In genomic region chrX:53422915-53423268, GRCh38 we compare ENCODE assay signal across 8 cellular contexts. TPM values are rescaled to one million over a fixed set of nuclear protein-coding genes. Genes with fewer than 3 reads are reported as not detected.
DNase-seq lines count a peak whose midpoint lies in the region; ATAC-seq, FAIRE-seq and TF ChIP-seq lines count a peak whose summit lies in the region.

No MANE protein-coding gene starts in this region.

- no peak overlapping the region for H4K8ac ChIP-seq in trophoblast cell (ENCODE audit: low read depth, low read length)

- ATAC-seq in RWPE2 (ENCODE audit: low read depth), result peak; percentile 40
- no peak for ATAC-seq in HG02571 (IDR thresholded peaks at IDR 0.05; ENCODE audit: unreplicated experiment)
- ATAC-seq in GM21423 (IDR thresholded peaks at IDR 0.05; ENCODE audit: unreplicated experiment), result no peak
- ATAC-seq in HG03159 (IDR thresholded peaks at IDR 0.05; ENCODE audit: unreplicated experiment), result no peak

- no peaks in the 10 kb centered on the region for H3K9me3 ChIP-seq in RWPE2 (ENCODE audit: severe bottlenecking)
- no peaks in the 10 kb centered on the region for H3K9me3 ChIP-seq in esophagus squamous epithelium
- no peaks in the 10 kb centered on the region for H3K9me3 ChIP-seq in trophoblast cell (ENCODE audit: insufficient read depth, low read depth, low read length)
- H3K9me3 ChIP-seq in small intestine (ENCODE audit: control insufficient read depth, low read depth), result no peaks in the 10 kb centered on the region

- no peak overlapping the region for H2AK5ac ChIP-seq in trophoblast cell (ENCODE audit: low read length)

- intact Hi-C loops in esophagus squamous epithelium (cut with DNase I), result no loop called here

- no peak overlapping the region for H3K9ac ChIP-seq in trophoblast cell (ENCODE audit: low read length)

- H3K18ac ChIP-seq in trophoblast cell (ENCODE audit: low read length), result no peak overlapping the region

- no peak for DNase-seq in GM06990 (ENCODE audit: extremely low read depth, insufficient read length)
- no peak for DNase-seq in RWPE2 (ENCODE audit: low spot score)
- no peak for DNase-seq in esophagus squamous epithelium (lab: John Stamatoyannopoulos, UW)
- no peak for DNase-seq in trophoblast cell
- DNase-seq in small intestine, result no peak

- no peak for TF ChIP-seq POLR2A in esophagus squamous epithelium (IDR thresholded peaks at IDR 0.05)

- H3K14ac ChIP-seq in trophoblast cell (ENCODE audit: low read length), result no peak overlapping the region

- H3K27ac ChIP-seq in RWPE2 (ENCODE audit: poor library complexity, severe bottlenecking) (peak overlapping the region; percentile 83), esophagus squamous epithelium (peak overlapping the region; percentile 58 to 97 (median 95)), trophoblast cell (ENCODE audit: low read depth, low read length) (no peak overlapping the region), small intestine (ENCODE audit: low read depth in 1 of 2, low read length in 1 of 2) (peak overlapping the region in 1 of 2 donors; percentile 72)

- H3K4ac ChIP-seq in trophoblast cell (ENCODE audit: low read depth, low read length), result no peak overlapping the region

- H3K4me1 ChIP-seq in RWPE2 (ENCODE audit: insufficient read depth, poor library complexity, severe bottlenecking) (no peaks in the 10 kb centered on the region), esophagus squamous epithelium (peaks cover 11 to 28% (median 15%) of the 10 kb centered on the region in 3 donors), trophoblast cell (ENCODE audit: control insufficient read depth in 1 of 2, insufficient read depth in 2 of 2, low read length in 2 of 2) (peaks cover 0 to 3% of the 10 kb centered on the region in 2 experiments), small intestine (ENCODE audit: control insufficient read depth in 2 of 2, insufficient read depth in 1 of 2, low read depth in 1 of 2, low read length in 1 of 2) (peaks cover 0 to 7% of the 10 kb centered on the region in 2 donors)

- H2BK120ac ChIP-seq in trophoblast cell (ENCODE audit: insufficient read depth, low read length, poor library complexity), result no peak overlapping the region

- no peaks in the 10 kb centered on the region for H3K27me3 ChIP-seq in GM06990 (replicated peaks; ENCODE audit: control insufficient read depth, insufficient read depth, low read length)
- H3K27me3 ChIP-seq in RWPE2 (ENCODE audit: insufficient read depth, poor library complexity, severe bottlenecking), result no peaks in the 10 kb centered on the region
- no peaks in the 10 kb centered on the region for H3K27me3 ChIP-seq in esophagus squamous epithelium
- H3K27me3 ChIP-seq in trophoblast cell (ENCODE audit: insufficient read depth, low read length), result no peaks in the 10 kb centered on the region
- no peaks in the 10 kb centered on the region for H3K27me3 ChIP-seq in small intestine (ENCODE audit: control insufficient read depth in 2 of 2, insufficient read depth in 2 of 2, low read length in 2 of 2)

- H2BK5ac ChIP-seq in trophoblast cell (ENCODE audit: low read depth, low read length, poor library complexity), result no peak overlapping the region

- H4K12ac ChIP-seq in trophoblast cell (ENCODE audit: low read depth, low read length), result peak overlapping the region; percentile 7

- H4K91ac ChIP-seq in trophoblast cell (ENCODE audit: low read depth, low read length), result no peak overlapping the region

- TF ChIP-seq CTCF in GM06990 (IDR thresholded peaks at IDR 0.05; ENCODE audit: insufficient read depth, low read length, poor library complexity, severe bottlenecking) (no peak), RWPE2 (IDR thresholded peaks at IDR 0.05; ENCODE audit: poor library complexity, severe bottlenecking) (no peak), esophagus squamous epithelium (IDR thresholded peaks at IDR 0.05) (no peak)

- no peak for FAIRE-seq in small intestine (lab: Jason Lieb, UNC)

- H3K4me2 ChIP-seq in trophoblast cell (ENCODE audit: low read length), result peak overlapping the region; percentile 74

- H2AFZ ChIP-seq in trophoblast cell (ENCODE audit: insufficient read depth, low read length, poor library complexity), result peak overlapping the region; percentile 45

- H3K79me1 ChIP-seq in trophoblast cell (ENCODE audit: low read length), result peaks cover 9% of the 10 kb centered on the region

- WGBS in esophagus squamous epithelium, 2 donors, result 5% methylated on average over 4 to 13 of the region's 14 CpGs
- WGBS in trophoblast cell (ENCODE audit: extremely low coverage, insufficient coverage, insufficient read length), result no CpG with 5 or more reads among the region's 14 CpGs
- WGBS in small intestine, 3 donors, result 3 to 18% (median 4%) methylated on average over 11 to 14 of the region's 14 CpGs

- H3K79me2 ChIP-seq in trophoblast cell (ENCODE audit: control insufficient read depth, insufficient read depth, low read length, poor library complexity), result peaks cover 18% of the 10 kb centered on the region

- no peak overlapping the region for H3K23ac ChIP-seq in trophoblast cell (ENCODE audit: low read length)

- H3K4me3 ChIP-seq in GM06990 (replicated peaks; ENCODE audit: low read depth, low read length) (peak overlapping the region; percentile 90), RWPE2 (ENCODE audit: severe bottlenecking) (peak overlapping the region; percentile 50), esophagus squamous epithelium (peak overlapping the region; percentile 56 to 92 (median 74)), trophoblast cell (ENCODE audit: low read depth, low read length) (peak overlapping the region; percentile 68), small intestine (ENCODE audit: low read depth in 1 of 2, low read length in 2 of 2) (peak overlapping the region in 1 of 2 donors; percentile 67)

- H3K36me3 ChIP-seq in GM06990 (ENCODE audit: control insufficient read depth, insufficient read depth, low read length), result no peaks in the 10 kb centered on the region
- H3K36me3 ChIP-seq in RWPE2 (ENCODE audit: low read depth), result peaks cover 12% of the 10 kb centered on the region; the same call in 1 of the 2 replicates
- no peaks in the 10 kb centered on the region for H3K36me3 ChIP-seq in esophagus squamous epithelium
- peaks cover 0 to 1% of the 10 kb centered on the region in 2 experiments for H3K36me3 ChIP-seq in trophoblast cell (ENCODE audit: control insufficient read depth in 1 of 2, insufficient read depth in 2 of 2, low read length in 2 of 2)
- no peaks in the 10 kb centered on the region for H3K36me3 ChIP-seq in small intestine (ENCODE audit: control insufficient read depth in 2 of 2, insufficient read depth in 2 of 2, low read length in 2 of 2)

- H2BK12ac ChIP-seq in trophoblast cell (ENCODE audit: low read length), result no peak overlapping the region

RNA-seq across cellular contexts. Expression of gene RIBC1, which starts 0.2 kb away (rescaled TPM):
- total RNA-seq in esophagus squamous epithelium, result 1 to 10 TPM in 2 of 4 donors, under 1 TPM in 1, not detected in 1; 0.57 to 1.2 (median 1.1) TPM
- 0.60 and 0.70 TPM in 2 replicates for polyA plus RNA-seq in trophoblast cell (2013)
- 1 to 10 TPM in 1 of 3 donors, under 1 TPM in 1, not detected in 1; 0.75 to 2.0 TPM for polyA plus RNA-seq in small intestine

RNA-seq across cellular contexts. Expression of gene SMC1A, which starts 0.4 kb away (rescaled TPM):
- total RNA-seq in esophagus squamous epithelium, result 10 to 100 TPM; 24.4 to 35.4 (median 33.1) TPM
- 56.3 and 58.7 TPM in 2 replicates for polyA plus RNA-seq in trophoblast cell (2013)
- polyA plus RNA-seq in small intestine, result 10 to 100 TPM in 1 of 3 donors, 1 to 10 TPM in 2; 7.0 to 17.8 (median 7.2) TPM

RNA-seq across cellular contexts. Expression of gene HSD17B10, which starts 11.3 kb away (rescaled TPM):
- total RNA-seq in esophagus squamous epithelium, result 100 to 1,000 TPM in 3 of 4 donors, 10 to 100 TPM in 1; 81.6 to 130 (median 115) TPM
- polyA plus RNA-seq in trophoblast cell (2013), result 60.3 and 62.4 TPM in 2 replicates
- polyA plus RNA-seq in small intestine, result 100 to 1,000 TPM in 1 of 3 donors, 10 to 100 TPM in 2; 73.8 to 102 (median 83.6) TPM
